9 cellular contexts compared by ENCODE assay signal in the genomic region with DNA sequence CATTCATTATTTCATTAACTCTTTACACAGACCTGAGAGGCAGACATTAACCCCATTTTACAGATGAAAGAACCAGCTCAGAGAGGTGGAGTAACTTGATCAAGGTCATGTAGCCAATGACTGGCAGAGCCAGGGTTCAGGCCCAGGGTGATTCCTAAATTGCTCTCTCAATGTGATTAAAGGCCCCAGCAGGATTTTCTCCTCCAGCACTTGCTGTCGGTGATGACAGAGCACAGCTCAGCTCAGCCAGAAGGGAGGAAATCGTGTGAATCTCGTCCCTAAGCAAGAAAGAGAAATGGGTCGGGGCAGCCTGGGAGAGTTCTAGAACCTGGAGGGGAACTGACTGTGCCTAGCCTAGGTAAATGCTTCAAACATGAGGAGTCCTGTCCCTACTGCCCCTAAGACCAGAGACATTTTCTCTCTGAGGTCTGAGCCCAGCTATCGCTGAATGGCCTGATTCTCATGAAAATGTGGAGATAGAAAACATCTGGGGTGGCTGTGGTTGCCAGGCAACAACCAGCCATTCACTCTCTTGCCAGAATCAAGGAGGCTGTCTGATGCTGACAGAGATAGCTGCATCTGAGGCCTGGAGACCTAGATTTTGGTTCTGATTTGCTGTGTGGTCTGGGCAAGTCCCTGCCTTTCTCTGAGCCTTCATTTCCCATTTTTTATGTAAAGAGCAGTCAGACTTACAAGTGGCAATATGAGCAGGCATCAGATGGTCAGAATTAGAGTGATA. TPM values are rescaled to one million over a fixed set of nuclear protein-coding genes. Genes with fewer than 3 reads are reported as not detected.
DNase-seq lines count a peak whose midpoint lies in the region; ATAC-seq and TF ChIP-seq lines count a peak whose summit lies in the region.
"Had no signal": no experiment of that assay in that cellular context is flagged by ENCODE, and none has a peak within 500 bp of the region (broad histone marks: within the 10 kb centered on the region; RNA-seq: fewer than 3 reads in every experiment).

No MANE protein-coding gene starts in this region.

- no peaks in the 10 kb centered on the region for H3K36me3 ChIP-seq in GM23338 (ENCODE audit: insufficient read depth)

- H3K9me3 Mint-ChIP-seq in GM23338, result no peaks in the 10 kb centered on the region
- H3K9me3 Mint-ChIP-seq in mesothelial cell of epicardium, result no peaks in the 10 kb centered on the region

- H3K9me2 ChIP-seq in GM23338 (ENCODE audit: insufficient read depth), result no peaks in the 10 kb centered on the region

- peak overlapping the region; percentile 0; the same call in 1 of the 2 replicates for H2AFZ ChIP-seq in GM23338

- H3K27ac ChIP-seq in GM23338 (ENCODE audit: low read depth), result peak overlapping the region; percentile 40; the same call in 1 of the 2 replicates

- H3K36me3 Mint-ChIP-seq in GM23338 (ENCODE audit: low read depth) (no peaks in the 10 kb centered on the region; the same call in 2 of the 3 replicates), mesothelial cell of epicardium (no peaks in the 10 kb centered on the region)

- TF ChIP-seq CTCF in GM23338 (conservative IDR thresholded peaks at IDR 0.05; ENCODE audit: low read depth in 2 of 2) (no peak), mesothelial cell of epicardium (IDR thresholded peaks at IDR 0.05; ENCODE audit: unreplicated experiment) (no peak)

- H3K4me3 Mint-ChIP-seq in GM23338 (no peak overlapping the region), mesothelial cell of epicardium (no peak overlapping the region)

- H3K27me3 Mint-ChIP-seq in GM23338 (ENCODE audit: insufficient read depth, low read depth, poor library complexity) (peaks cover 10% of the 10 kb centered on the region), mesothelial cell of epicardium (ENCODE audit: low read depth) (no peaks in the 10 kb centered on the region)

- H3K4me1 ChIP-seq in GM23338 (ENCODE audit: insufficient read depth), result peaks cover 31% of the 10 kb centered on the region

- H3K4me1 Mint-ChIP-seq in GM23338 (peaks cover 53% of the 10 kb centered on the region), mesothelial cell of epicardium (peaks cover 11% of the 10 kb centered on the region)

- H3K4me3 ChIP-seq in GM23338, result no peak overlapping the region

- H4K20me1 ChIP-seq in GM23338 (replicated peaks; ENCODE audit: insufficient read depth), result no peaks in the 10 kb centered on the region

- peak; percentile 70 for DNase-seq in AG08396 (ENCODE audit: low spot score)
- DNase-seq in GM23338 (ENCODE audit: low spot score), result peak; percentile 85
- peak; percentile 78 for DNase-seq in activated effector memory CD4-positive, alpha-beta T cell treated with anti-CD3 and anti-CD28 coated beads, Interleukin-2, amount 50 U/mL, for 16 hours
- peak; percentile 71 for DNase-seq in iPS-NIHi7 (ENCODE audit: extremely low spot score)
- no peak for DNase-seq in mesothelial cell of epicardium (ENCODE audit: low spot score in 2 of 2, unreplicated experiment in 2 of 2)
- DNase-seq: NCI-H524 treated with DMSO at 0.1 percent for 48 hours had no signal

- peak overlapping the region; percentile 40 for H3K4me2 ChIP-seq in GM23338

- H3K79me2 ChIP-seq in GM23338 (replicated peaks; ENCODE audit: insufficient read depth), result no peaks in the 10 kb centered on the region

- H3K27ac Mint-ChIP-seq in GM23338 (peak overlapping the region; percentile 43; the same call in 1 of the 2 replicates), mesothelial cell of epicardium (no peak overlapping the region)

- ATAC-seq in GM23338, result peak; percentile 77
- no peak for ATAC-seq in GM21423 (IDR thresholded peaks at IDR 0.05; ENCODE audit: unreplicated experiment)
- no peak for ATAC-seq in esophagus mucosa
- ATAC-seq in HG03432 (IDR thresholded peaks at IDR 0.05; ENCODE audit: unreplicated experiment), result no peak

- H3F3A ChIP-seq in GM23338 (replicated peaks; ENCODE audit: low read depth), result peaks cover 5% of the 10 kb centered on the region; the same call in 1 of the 2 replicates

- H3K27me3 ChIP-seq in GM23338 (ENCODE audit: insufficient read depth), result peaks cover 3% of the 10 kb centered on the region; the same call in 1 of the 2 replicates

TF ChIP-seq in GM23338, 12 proteins besides CTCF, POLR2A, EP300 and RAD21:
- TF ChIP-seq ZNF331 (CRISPR knock-in tag; IDR thresholded peaks at IDR 0.05; ENCODE audit: low read depth) (no peak), STAT1 (IDR thresholded peaks at IDR 0.05; ENCODE audit: unreplicated experiment) (no peak), EZH2 (IDR thresholded peaks at IDR 0.05; ENCODE audit: low read depth, unreplicated experiment) (no peak), NANOG (IDR thresholded peaks at IDR 0.05; ENCODE audit: borderline replicate concordance) (no peak), POLR2AphosphoS5 (IDR thresholded peaks at IDR 0.05; ENCODE audit: low read depth) (no peak)

RNA-seq across cellular contexts. Expression of a gene that starts 19.6 kb away (rescaled TPM):
- total RNA-seq in GM23338 (2014; rRNA removed; shearing (Covaris generic)), result 10.6 and 11.9 TPM in 2 replicates
- polyA plus RNA-seq in GM23338 (2016; fragmentation: Nextera tagmentation; extraction: Ambion mirVana), result 2.6 and 2.9 TPM in 2 replicates
- 14.3 to 15.5 TPM (median 14.6 TPM) in 3 replicates for total RNA-seq in mesothelial cell of epicardium
- 45.3 TPM for total RNA-seq in esophagus mucosa

RNA-seq across cellular contexts. Expression of a gene that starts 52.4 kb away (rescaled TPM):
- total RNA-seq in GM23338 (2014; rRNA removed; shearing (Covaris generic)), result 142 and 165 TPM in 2 replicates
- 121 and 125 TPM in 2 replicates for polyA plus RNA-seq in GM23338 (2016; fragmentation: Nextera tagmentation; extraction: Ambion mirVana)
- total RNA-seq in mesothelial cell of epicardium, result 136 to 142 TPM (median 139 TPM) in 3 replicates
- 164 TPM for total RNA-seq in esophagus mucosa

Comparison
In these comparisons a context has a peak if more than half of its experiments do, and no peak if none do; other contexts are left out.
1. DNase-seq: peak in AG08396 (single experiment), GM23338 (single experiment), activated effector memory CD4-positive, alpha-beta T cell treated with anti-CD3 and anti-CD28 coated beads, Interleukin-2, amount 50 U/mL, for 16 hours (single experiment) and iPS-NIHi7 (single experiment); none in mesothelial cell of epicardium (0 of 2).